Comparison of ENCODE assay signal across 19 cellular contexts in genomic region chr1:116677474-116678062, GRCh38. TPM values are rescaled to one million over a fixed set of nuclear protein-coding genes. Genes with fewer than 3 reads are reported as not detected.
DNase-seq lines count a peak whose midpoint lies in the region; ATAC-seq, FAIRE-seq and TF ChIP-seq lines count a peak whose summit lies in the region.
"Had no signal": no experiment of that assay in that cellular context is flagged by ENCODE, and none has a peak within 500 bp of the region (broad histone marks: within the 10 kb centered on the region; RNA-seq: fewer than 3 reads in every experiment).

No MANE protein-coding gene starts in this region.

- H3K4me3 ChIP-seq in K562, result no peak overlapping the region
- H3K4me3 ChIP-seq: BLaER1 treated with 17β-estradiol and CSF1 and Interleukin-3, amounts not matched to agents 10 nM and 100 nM; GM23248 had no signal

- no peak for FAIRE-seq in K562 (lab: Jason Lieb, UNC)
- FAIRE-seq: G401.6, GM12891, GM19239, H54 had no signal

- ATAC-seq in K562 (no peak), esophagus mucosa (peak; percentile 66), GM21619 (IDR thresholded peaks at IDR 0.05; ENCODE audit: unreplicated experiment) (no peak), GM18517 (IDR thresholded peaks at IDR 0.05; ENCODE audit: unreplicated experiment) (no peak), GM21825 (IDR thresholded peaks at IDR 0.05; ENCODE audit: unreplicated experiment) (no peak)
- ATAC-seq in stimulated activated naive B cell treated with anti-CD40 and anti-IgM and Interleukin-4, amounts not matched to agents 10 μg/mL and 1 μg/mL and 100 μg/mL, for 72 hours (replicated peaks), result peak; percentile 57 to 83
- ATAC-seq: HCT116 had no signal

- TF ChIP-seq EP300 in K562 (IDR thresholded peaks at IDR 0.05; ENCODE audit: low read length), result no peak

- H3K79me2 ChIP-seq in K562 (ENCODE audit: control insufficient read depth, insufficient read depth, low read length), result no peaks in the 10 kb centered on the region

- H3K4me1 ChIP-seq in K562 (replicated peaks in 1 of 2; ENCODE audit: control insufficient read depth in 2 of 2, insufficient read depth in 2 of 2, low read length in 2 of 2), result peaks cover 37 to 50% of the 10 kb centered on the region in 2 experiments

- BruUV-seq in K562 (replicated peaks; lab: Mats Ljungman, UMichigan), result no TSS peak

- POLR2A ChIA-PET in K562 (lab: Yijun Ruan, JAX), result interaction anchor here (0.6 to 1.3 kb wide), 3 partner anchors 10 to 929 kb away, joined by 3 to 4 read pairs (median 3); partner anchors contain the start of gene IGSF3

- H3K9me1 ChIP-seq in K562 (ENCODE audit: control insufficient read depth, insufficient read depth, low read length), result no peaks in the 10 kb centered on the region

- peak overlapping the region; percentile 53 for H2AFZ ChIP-seq in K562 (ENCODE audit: low read depth, low read length)
- H2AFZ ChIP-seq: GM23248 had no signal

- CTCF ChIA-PET in K562 (lab: Yijun Ruan, JAX; ENCODE audit: low intra/inter-chr PET ratio), result no interaction called here

- no peak for TF ChIP-seq POLR2A in K562 (conservative IDR thresholded peaks at IDR 0.05)

- H3K36me3 Mint-ChIP-seq in stimulated activated naive B cell treated with anti-CD40 and anti-IgM and Interleukin-4, amounts not matched to agents 10 μg/mL and 1 μg/mL and 100 μg/mL, for 72 hours, result no peaks in the 10 kb centered on the region

- H3K4me3 Mint-ChIP-seq in stimulated activated naive B cell treated with anti-CD40 and anti-IgM and Interleukin-4, amounts not matched to agents 10 μg/mL and 1 μg/mL and 100 μg/mL, for 72 hours, result no peak overlapping the region
- H3K4me3 Mint-ChIP-seq: CD4-positive, alpha-beta T cell had no signal

- in situ Hi-C loops in K562 (cut with MboI), result no loop called here

- no peaks in the 10 kb centered on the region for H3K9me3 ChIP-seq in K562 (replicated peaks; ENCODE audit: control insufficient read depth, insufficient read depth, low read depth, low read length)

- H3K4me1 Mint-ChIP-seq in stimulated activated naive B cell treated with anti-CD40 and anti-IgM and Interleukin-4, amounts not matched to agents 10 μg/mL and 1 μg/mL and 100 μg/mL, for 72 hours, result peaks cover 8 to 14% of the 10 kb centered on the region in 2 donors

- H3K4me2 ChIP-seq in K562 (ENCODE audit: insufficient read depth, low read length), result no peak overlapping the region
- H3K4me2 ChIP-seq: BLaER1 treated with 17β-estradiol and CSF1 and Interleukin-3, amounts not matched to agents 10 nM and 100 nM had no signal

- H3K9ac ChIP-seq in K562 (ENCODE audit: insufficient read depth in 1 of 2, low read depth in 2 of 2, low read length in 2 of 2), result no peak overlapping the region
- H3K9ac ChIP-seq: BLaER1 treated with 17β-estradiol and CSF1 and Interleukin-3, amounts not matched to agents 10 nM and 100 nM; GM23248 had no signal

- H4K20me1 ChIP-seq in K562 (replicated peaks; ENCODE audit: control insufficient read depth, insufficient read depth, low read length), result no peaks in the 10 kb centered on the region
- H4K20me1 ChIP-seq: BLaER1 treated with 17β-estradiol and CSF1 and Interleukin-3, amounts not matched to agents 10 nM and 100 nM had no signal

- H3K36me3 ChIP-seq in K562 (ENCODE audit: control insufficient read depth, insufficient read depth, low read length), result no peaks in the 10 kb centered on the region
- H3K36me3 ChIP-seq: BLaER1 treated with 17β-estradiol and CSF1 and Interleukin-3, amounts not matched to agents 10 nM and 100 nM had no signal

- 63% methylated on average over 2 of the region's 2 CpGs for WGBS in K562 (ENCODE audit: insufficient coverage, low coverage, missing lambda C conversion rate)

- no peaks in the 10 kb centered on the region for H3K9me3 Mint-ChIP-seq in stimulated activated naive B cell treated with anti-CD40 and anti-IgM and Interleukin-4, amounts not matched to agents 10 μg/mL and 1 μg/mL and 100 μg/mL, for 72 hours
- H3K9me3 Mint-ChIP-seq: CD4-positive, alpha-beta T cell had no signal

- no peak for TF ChIP-seq RAD21 in K562 (CRISPR knock-in tag; conservative IDR thresholded peaks at IDR 0.05 in 1 of 2, IDR thresholded peaks at IDR 0.05 in 1 of 2)

- DNase-seq in K562 (ENCODE audit: extremely low read depth in 1 of 4, low spot score in 3 of 4), result no peak
- DNase-seq in kidney tubule cell (ENCODE audit: low spot score), result peak; percentile 42
- DNase-seq in stimulated activated naive B cell treated with anti-CD40 and anti-IgM and Interleukin-4, amounts not matched to agents 10 μg/mL and 1 μg/mL and 100 μg/mL, for 72 hours, result no peak
- DNase-seq: ACHN; CD4-positive, alpha-beta T cell; DMS79 treated with DMSO at 0.1 percent for 48 hours; EL; GM23248 had no signal

- H3K27me3 Mint-ChIP-seq in stimulated activated naive B cell treated with anti-CD40 and anti-IgM and Interleukin-4, amounts not matched to agents 10 μg/mL and 1 μg/mL and 100 μg/mL, for 72 hours, result peaks cover 18 to 22% of the 10 kb centered on the region in 2 donors

- no peak overlapping the region for H3K27ac ChIP-seq in K562 (ENCODE audit: extremely low read depth, low read depth, low read length)
- H3K27ac ChIP-seq: BLaER1 treated with 17β-estradiol and CSF1 and Interleukin-3, amounts not matched to agents 10 nM and 100 nM; GM23248; HL-60 had no signal

- intact Hi-C loops in K562 (cut with micrococcal nuclease), result no loop called here

- H3K27me3 ChIP-seq in K562 (ENCODE audit: control insufficient read depth in 2 of 2, insufficient read depth in 2 of 2, low read length in 2 of 2), result no peaks in the 10 kb centered on the region
- H3K27me3 ChIP-seq: BLaER1 treated with 17β-estradiol and CSF1 and Interleukin-3, amounts not matched to agents 10 nM and 100 nM had no signal

- TF ChIP-seq CTCF in K562 (IDR thresholded peaks at IDR 0.05 in 2 of 3, conservative IDR thresholded peaks at IDR 0.05 in 1 of 3; ENCODE audit: insufficient read depth in 2 of 3, low read depth in 1 of 3, low read length in 3 of 3), result no peak

- H3K27ac Mint-ChIP-seq in stimulated activated naive B cell treated with anti-CD40 and anti-IgM and Interleukin-4, amounts not matched to agents 10 μg/mL and 1 μg/mL and 100 μg/mL, for 72 hours, result no peak overlapping the region
- H3K27ac Mint-ChIP-seq: CD4-positive, alpha-beta T cell had no signal

TF ChIP-seq in K562, 482 proteins besides CTCF, POLR2A, EP300 and RAD21 (continues in another document):
- TF ChIP-seq ZNF277 (CRISPR knock-in tag; IDR thresholded peaks at IDR 0.05; ENCODE audit: borderline replicate concordance) (no peak), MAX (CRISPR knock-in tag; IDR thresholded peaks at IDR 0.05) (no peak), PHTF2 (CRISPR knock-in tag; IDR thresholded peaks at IDR 0.05) (no peak), CBX1 (IDR thresholded peaks at IDR 0.05; ENCODE audit: low read depth) (no peak), ETV5 (CRISPR knock-in tag; IDR thresholded peaks at IDR 0.05; ENCODE audit: low read depth) (no peak), ZBTB1 (CRISPR knock-in tag; IDR thresholded peaks at IDR 0.05; ENCODE audit: borderline replicate concordance, low read depth) (no peak), POLR2AphosphoS5 (IDR thresholded peaks at IDR 0.05; ENCODE audit: control insufficient read depth, insufficient read depth, low read depth, low read length) (no peak), ZNF717 (CRISPR knock-in tag; IDR thresholded peaks at IDR 0.05) (no peak), MBD1 (CRISPR knock-in tag; IDR thresholded peaks at IDR 0.05) (no peak)

RNA-seq across cellular contexts. Expression of gene IGSF3, which starts 10.0 kb away (rescaled TPM):
- 16.2 and 27.0 TPM in 2 replicates for total RNA-seq in K562 (2011; cell fraction: chromatin; rRNA removed; ENCODE audit: low replicate concordance)
- total RNA-seq in K562 (2011; cell fraction: nucleolus; rRNA removed), result 35.1 and 40.4 TPM in 2 replicates
- total RNA-seq in K562 (2011; cell fraction: nucleoplasm; rRNA removed), result 25.1 and 28.2 TPM in 2 replicates
- total RNA-seq in K562 (2014; rRNA removed) (13.1 and 15.1 TPM in 2 replicates), K562 (2014; rRNA removed; fragmentation: Illumina TruSeq; extraction: Trizol) (7.5 and 7.8 TPM in 2 replicates), K562 (2015; rRNA removed; fragmentation: Illumina TruSeq; extraction: Trizol) (7.5 and 8.3 TPM in 2 replicates), K562 (2021) (14.4 and 15.0 TPM in 2 replicates), esophagus mucosa (55.4 TPM)
- polyA plus RNA-seq in K562 (2011; rRNA removed) (7.7 and 8.9 TPM in 2 replicates), K562 (2014; fragmentation: Illumina TruSeq; extraction: Trizol) (10.8 and 11.5 TPM in 2 replicates), K562 (2014; fragmentation: Nextera tagmentation; extraction: Ambion mirVana) (1 to 10 TPM; 1.1 to 1.2 TPM), K562 (2014; rRNA removed) (7.9 and 8.4 TPM in 2 replicates)
- 10.0 and 16.2 TPM in 2 replicates for polyA plus RNA-seq in K562 (2011; cell fraction: cytosol; rRNA removed)
- 10.1 and 17.6 TPM in 2 replicates for polyA plus RNA-seq in K562 (2011; cell fraction: nucleus; rRNA removed)
- polyA plus RNA-seq in K562 (2012), result 8.7 and 14.2 TPM in 2 replicates
- 9.8 and 14.9 TPM in 2 replicates for polyA minus RNA-seq in K562 (2011; rRNA and poly(A)+ RNA removed)
- polyA minus RNA-seq in K562 (2011; cell fraction: cytosol; rRNA and poly(A)+ RNA removed), result 14.1 and 16.5 TPM in 2 replicates
- polyA minus RNA-seq in K562 (2011; cell fraction: nucleus; rRNA and poly(A)+ RNA removed), result 9.7 and 10.1 TPM in 2 replicates

Comparison
In these comparisons a context has a peak if more than half of its experiments do, and no peak if none do; other contexts are left out.
1. ATAC-seq: peak in esophagus mucosa (single experiment) and stimulated activated naive B cell treated with anti-CD40 and anti-IgM and Interleukin-4, amounts not matched to agents 10 μg/mL and 1 μg/mL and 100 μg/mL, for 72 hours (2 of 2); none in K562 (single experiment), GM21619 (single experiment), GM18517 (single experiment) and GM21825 (single experiment).